ENCODE assay signal across 20 cellular contexts in genomic region chr1:207268753-207269511, GRCh38. TPM values are rescaled to one million over a fixed set of nuclear protein-coding genes. Genes with fewer than 3 reads are reported as not detected.
DNase-seq lines count a peak whose midpoint lies in the region; ATAC-seq and TF ChIP-seq lines count a peak whose summit lies in the region.
"Had no signal": no experiment of that assay in that cellular context is flagged by ENCODE, and none has a peak within 500 bp of the region (broad histone marks: within the 10 kb centered on the region; RNA-seq: fewer than 3 reads in every experiment).

No MANE protein-coding gene starts in this region.

- H4K8ac ChIP-seq in IMR-90 (ENCODE audit: low read depth in 2 of 2, low read length in 2 of 2) = no peak overlapping the region

- H3K14ac ChIP-seq in IMR-90 (replicated peaks; ENCODE audit: low read depth, low read length) = peak overlapping the region; percentile 29; the same call in 1 of the 2 replicates

- no peaks in the 10 kb centered on the region for H4K20me1 ChIP-seq in GM23338 (replicated peaks; ENCODE audit: insufficient read depth)
- no peaks in the 10 kb centered on the region for H4K20me1 ChIP-seq in IMR-90 (ENCODE audit: insufficient read depth, low read length)
- H4K20me1 ChIP-seq: BLaER1 treated with 17β-estradiol and CSF1 and Interleukin-3, amounts not matched to agents 10 nM and 100 nM had no signal

- TF ChIP-seq RAD21 in IMR-90 (IDR thresholded peaks at IDR 0.05; ENCODE audit: low read length) = no peak

- H3K27ac ChIP-seq in GM23338 (ENCODE audit: low read depth) = no peak overlapping the region
- peak overlapping the region; percentile 49; the same call in 1 of the 2 replicates for H3K27ac ChIP-seq in IMR-90 (ENCODE audit: insufficient read depth, low read length)
- peak overlapping the region; percentile 20 to 74 for H3K27ac ChIP-seq in mucosa of rectum (ENCODE audit: low read depth in 2 of 2, low read length in 2 of 2)
- H3K27ac ChIP-seq: A549; BLaER1 treated with 17β-estradiol and CSF1 and Interleukin-3, amounts not matched to agents 10 nM and 100 nM had no signal

- H2AK5ac ChIP-seq in IMR-90 (ENCODE audit: low read depth, low read length) = no peak overlapping the region

- intact Hi-C loops in IMR-90 (cut with micrococcal nuclease) (no loop called here), left colon (cut with DNase I, micrococcal nuclease) (no loop called here), CD14-positive monocyte (cut with micrococcal nuclease) (no loop called here)

- no peak for ATAC-seq in GM23338
- ATAC-seq in IMR-90 (ENCODE audit: low read depth) = peak; percentile 21
- ATAC-seq in left colon = peak; percentile 65
- no peak for ATAC-seq in stimulated activated naive B cell treated with anti-CD40 and anti-IgM and Interleukin-4, amounts not matched to agents 10 μg/mL and 1 μg/mL and 100 μg/mL, for 72 hours (replicated peaks)
- ATAC-seq in SK-N-SH treated with all-trans-retinoic acid at 6 μM for 48 hours = no peak
- ATAC-seq: A549, HCT116 had no signal

- H2AK9ac ChIP-seq in IMR-90 (replicated peaks; ENCODE audit: low read depth, low read length, poor library complexity) = no peak overlapping the region

- H3K36me3 Mint-ChIP-seq in GM23338 (ENCODE audit: low read depth) (no peaks in the 10 kb centered on the region; the same call in 2 of the 3 replicates), CD14-positive monocyte (no peaks in the 10 kb centered on the region)
- H3K36me3 Mint-ChIP-seq in stimulated activated naive B cell treated with anti-CD40 and anti-IgM and Interleukin-4, amounts not matched to agents 10 μg/mL and 1 μg/mL and 100 μg/mL, for 72 hours = no peaks in the 10 kb centered on the region
- H3K36me3 Mint-ChIP-seq: CD4-positive, alpha-beta memory T cell had no signal

- in situ Hi-C loops in IMR-90 (cut with MboI; ENCODE audit: low sequenced_read_pairs) = no loop called here

- TF ChIP-seq CTCF in GM23338 (conservative IDR thresholded peaks at IDR 0.05; ENCODE audit: low read depth in 2 of 2) = no peak
- no peak for TF ChIP-seq CTCF in IMR-90 (conservative IDR thresholded peaks at IDR 0.05; ENCODE audit: low read depth, low read length)
- TF ChIP-seq CTCF in CD14-positive monocyte (IDR thresholded peaks at IDR 0.05) = no peak

- no peak overlapping the region for H2BK120ac ChIP-seq in IMR-90 (ENCODE audit: low read depth, low read length)

- no peak for TF ChIP-seq POLR2A in IMR-90 (IDR thresholded peaks at IDR 0.05; ENCODE audit: low read depth, low read length)

- H4K91ac ChIP-seq in IMR-90 (ENCODE audit: insufficient read depth, low read depth, low read length) = no peak overlapping the region

- DNase-seq in GM23338 (ENCODE audit: low spot score) (no peak), IMR-90 (no peak), left colon (no peak), CD14-positive monocyte (ENCODE audit: low spot score) (no peak)
- DNase-seq in stimulated activated naive B cell treated with anti-CD40 and anti-IgM and Interleukin-4, amounts not matched to agents 10 μg/mL and 1 μg/mL and 100 μg/mL, for 72 hours = no peak
- DNase-seq: 8988T; ACHN; AML-193; BE2C; Calu3; CD4-positive, alpha-beta memory T cell; COR-L47; DMS153; GF-D8; H9 had no signal

- H3K4me1 Mint-ChIP-seq in GM23338 = no peaks in the 10 kb centered on the region
- H3K4me1 Mint-ChIP-seq in stimulated activated naive B cell treated with anti-CD40 and anti-IgM and Interleukin-4, amounts not matched to agents 10 μg/mL and 1 μg/mL and 100 μg/mL, for 72 hours = peaks cover 0 to 4% of the 10 kb centered on the region in 2 donors
- H3K4me1 Mint-ChIP-seq in CD14-positive monocyte = peaks cover 9% of the 10 kb centered on the region
- H3K4me1 Mint-ChIP-seq: H9 had no signal

- H3K27me3 ChIP-seq in GM23338 (ENCODE audit: insufficient read depth) = no peaks in the 10 kb centered on the region
- H3K27me3 ChIP-seq in IMR-90 (ENCODE audit: control insufficient read depth, insufficient read depth, low read length) = peaks cover 2% of the 10 kb centered on the region; the same call in 1 of the 2 replicates
- no peaks in the 10 kb centered on the region for H3K27me3 ChIP-seq in mucosa of rectum (ENCODE audit: control insufficient read depth in 2 of 2, insufficient read depth in 2 of 2, low read length in 2 of 2)
- H3K27me3 ChIP-seq: BLaER1 treated with 17β-estradiol and CSF1 and Interleukin-3, amounts not matched to agents 10 nM and 100 nM had no signal

- H3K4me3 ChIP-seq in GM23338 (no peak overlapping the region), IMR-90 (ENCODE audit: insufficient read depth, low read depth, low read length) (no peak overlapping the region), mucosa of rectum (ENCODE audit: low read length in 2 of 2) (peak overlapping the region in 1 of 2 donors; percentile 20)
- H3K4me3 ChIP-seq: A549; BLaER1 treated with 17β-estradiol and CSF1 and Interleukin-3, amounts not matched to agents 10 nM and 100 nM had no signal

- H3K9me3 ChIP-seq in IMR-90 (ENCODE audit: control insufficient read depth, insufficient read depth, low read length) = no peaks in the 10 kb centered on the region
- no peaks in the 10 kb centered on the region for H3K9me3 ChIP-seq in mucosa of rectum (ENCODE audit: control insufficient read depth in 2 of 2, low read length in 2 of 2)
- H3K9me3 ChIP-seq: BE2C had no signal

- 33% methylated on average over 1 of the region's 5 CpGs; no CpG with 5 or more reads in 1 of the 2 experiments for WGBS in IMR-90 (ENCODE audit: extremely low coverage in 2 of 2, insufficient read length in 1 of 2), 2 experiments

- H3K4me2 ChIP-seq in GM23338 (no peak overlapping the region), IMR-90 (ENCODE audit: low read depth, low read length) (no peak overlapping the region)
- H3K4me2 ChIP-seq: A549; BLaER1 treated with 17β-estradiol and CSF1 and Interleukin-3, amounts not matched to agents 10 nM and 100 nM had no signal

- no peak overlapping the region for H2BK15ac ChIP-seq in IMR-90 (ENCODE audit: low read depth, low read length)

- no peak overlapping the region for H3K18ac ChIP-seq in IMR-90 (ENCODE audit: low read depth, low read length)

- H3K4me1 ChIP-seq in GM23338 (ENCODE audit: insufficient read depth) (no peaks in the 10 kb centered on the region), IMR-90 (ENCODE audit: control insufficient read depth, insufficient read depth, low read length) (no peaks in the 10 kb centered on the region), mucosa of rectum (ENCODE audit: control insufficient read depth in 2 of 2, insufficient read depth in 2 of 2, low read length in 2 of 2) (peaks cover 7 to 12% of the 10 kb centered on the region in 2 donors)
- H3K4me1 ChIP-seq: A549, BE2C had no signal

- no peaks in the 10 kb centered on the region for H3K9me2 ChIP-seq in GM23338 (ENCODE audit: insufficient read depth)

- no peak overlapping the region for H3K23ac ChIP-seq in IMR-90 (ENCODE audit: low read depth, low read length)

- H3K9ac ChIP-seq in IMR-90 (ENCODE audit: low read depth, low read length) = no peak overlapping the region
- no peak overlapping the region for H3K9ac ChIP-seq in mucosa of rectum (ENCODE audit: low read depth in 1 of 2, low read length in 2 of 2)
- H3K9ac ChIP-seq: BLaER1 treated with 17β-estradiol and CSF1 and Interleukin-3, amounts not matched to agents 10 nM and 100 nM had no signal

- H2AFZ ChIP-seq in GM23338 (peak overlapping the region; percentile 28; the same call in 1 of the 2 replicates), IMR-90 (replicated peaks; ENCODE audit: low read length, poor library complexity) (no peak overlapping the region)

- H3K27ac Mint-ChIP-seq in GM23338 = no peak overlapping the region
- H3K27ac Mint-ChIP-seq in stimulated activated naive B cell treated with anti-CD40 and anti-IgM and Interleukin-4, amounts not matched to agents 10 μg/mL and 1 μg/mL and 100 μg/mL, for 72 hours = no peak overlapping the region
- no peak overlapping the region for H3K27ac Mint-ChIP-seq in CD14-positive monocyte
- H3K27ac Mint-ChIP-seq: H9 had no signal

- H3K36me3 ChIP-seq in GM23338 (ENCODE audit: insufficient read depth) = no peaks in the 10 kb centered on the region
- no peaks in the 10 kb centered on the region for H3K36me3 ChIP-seq in IMR-90 (ENCODE audit: control insufficient read depth, insufficient read depth, low read length)
- no peaks in the 10 kb centered on the region for H3K36me3 ChIP-seq in mucosa of rectum (ENCODE audit: control insufficient read depth in 2 of 2, insufficient read depth in 2 of 2, low read length in 2 of 2)
- H3K36me3 ChIP-seq: BE2C; BLaER1 treated with 17β-estradiol and CSF1 and Interleukin-3, amounts not matched to agents 10 nM and 100 nM had no signal

- H3K56ac ChIP-seq in IMR-90 (ENCODE audit: extremely low read depth, insufficient read depth, low read length) = no peak overlapping the region

- no peaks in the 10 kb centered on the region for H3K79me1 ChIP-seq in IMR-90 (ENCODE audit: low read depth in 1 of 2, low read length in 2 of 2)

- H4K5ac ChIP-seq in IMR-90 (ENCODE audit: low read depth, low read length) = no peak overlapping the region

- H3F3A ChIP-seq in GM23338 (replicated peaks; ENCODE audit: low read depth) = no peaks in the 10 kb centered on the region

- no peaks in the 10 kb centered on the region for H3K27me3 Mint-ChIP-seq in GM23338 (ENCODE audit: insufficient read depth, low read depth, poor library complexity)
- no peaks in the 10 kb centered on the region for H3K27me3 Mint-ChIP-seq in stimulated activated naive B cell treated with anti-CD40 and anti-IgM and Interleukin-4, amounts not matched to agents 10 μg/mL and 1 μg/mL and 100 μg/mL, for 72 hours
- H3K27me3 Mint-ChIP-seq in CD14-positive monocyte (ENCODE audit: low read depth in 3 of 3) = peaks cover 0 to 3% (median 2%) of the 10 kb centered on the region in 3 donors
- H3K27me3 Mint-ChIP-seq: CD4-positive, alpha-beta memory T cell had no signal

- no peak overlapping the region for H2BK5ac ChIP-seq in IMR-90 (ENCODE audit: low read depth, low read length, poor library complexity, severe bottlenecking)

- POLR2A ChIA-PET in IMR-90 (lab: Charles Lee; ENCODE audit: unreplicated experiment) = no interaction called here

- H3K9me3 Mint-ChIP-seq in GM23338 = peaks cover 9% of the 10 kb centered on the region; the same call in 2 of the 3 replicates
- H3K9me3 Mint-ChIP-seq in stimulated activated naive B cell treated with anti-CD40 and anti-IgM and Interleukin-4, amounts not matched to agents 10 μg/mL and 1 μg/mL and 100 μg/mL, for 72 hours = peaks cover 3 to 4% of the 10 kb centered on the region in 2 donors
- H3K9me3 Mint-ChIP-seq in CD14-positive monocyte = peaks cover 0 to 4% (median 0%) of the 10 kb centered on the region in 7 donors

- CTCF ChIA-PET in IMR-90 (lab: Yijun Ruan, JAX) = no interaction called here

- dilution Hi-C loops in IMR-90 (cut with HindIII; ENCODE audit: low sequenced_read_pairs, unreplicated experiment) = no loop called here

- no peaks in the 10 kb centered on the region for H3K9me1 ChIP-seq in IMR-90 (ENCODE audit: insufficient read depth, low read length)

- no peak overlapping the region for H3K4me3 Mint-ChIP-seq in GM23338
- H3K4me3 Mint-ChIP-seq in stimulated activated naive B cell treated with anti-CD40 and anti-IgM and Interleukin-4, amounts not matched to agents 10 μg/mL and 1 μg/mL and 100 μg/mL, for 72 hours = no peak overlapping the region
- H3K4me3 Mint-ChIP-seq in CD14-positive monocyte = no peak overlapping the region
- H3K4me3 Mint-ChIP-seq: CD4-positive, alpha-beta memory T cell; H9 had no signal

- H2BK20ac ChIP-seq in IMR-90 (ENCODE audit: low read depth, low read length) = no peak overlapping the region

- no peaks in the 10 kb centered on the region for H3K79me2 ChIP-seq in GM23338 (replicated peaks; ENCODE audit: insufficient read depth)

- H3K4ac ChIP-seq in IMR-90 (ENCODE audit: low read depth, low read length) = no peak overlapping the region

- BruUV-seq in IMR-90 (replicated peaks; lab: Mats Ljungman, UMichigan) = no TSS peak

RNA-seq across cellular contexts. Expression of gene CD55, which starts 52.5 kb away (rescaled TPM):
- 17.6 and 18.5 TPM in 2 replicates for total RNA-seq in GM23338 (2014; rRNA removed; shearing (Covaris generic))
- polyA plus RNA-seq in GM23338 (2016; fragmentation: Nextera tagmentation; extraction: Ambion mirVana) (13.6 and 16.7 TPM in 2 replicates), IMR-90 (2012; rRNA removed) (11.5 and 11.6 TPM in 2 replicates), CD14-positive monocyte (100 to 1,000 TPM; 171 to 221 TPM)
- total RNA-seq in IMR-90 (2012; rRNA removed) (6.6 and 9.7 TPM in 2 replicates), left colon (10 to 100 TPM; 44.0 to 75.4 TPM)
- polyA plus RNA-seq in IMR-90 (2012; cell fraction: cytosol; rRNA removed) = 5.7 and 11.0 TPM in 2 replicates
- 1.7 and 7.2 TPM in 2 replicates for polyA plus RNA-seq in IMR-90 (2012; cell fraction: nucleus; rRNA removed; ENCODE audit: low replicate concordance)

Comparison
In these comparisons a context has a peak if more than half of its experiments do, and no peak if none do; other contexts are left out.
1. ATAC-seq: peak in IMR-90 (single experiment) and left colon (single experiment); none in GM23338 (single experiment), stimulated activated naive B cell treated with anti-CD40 and anti-IgM and Interleukin-4, amounts not matched to agents 10 μg/mL and 1 μg/mL and 100 μg/mL, for 72 hours (0 of 2) and SK-N-SH treated with all-trans-retinoic acid at 6 μM for 48 hours (single experiment).